In the genomic region with DNA sequence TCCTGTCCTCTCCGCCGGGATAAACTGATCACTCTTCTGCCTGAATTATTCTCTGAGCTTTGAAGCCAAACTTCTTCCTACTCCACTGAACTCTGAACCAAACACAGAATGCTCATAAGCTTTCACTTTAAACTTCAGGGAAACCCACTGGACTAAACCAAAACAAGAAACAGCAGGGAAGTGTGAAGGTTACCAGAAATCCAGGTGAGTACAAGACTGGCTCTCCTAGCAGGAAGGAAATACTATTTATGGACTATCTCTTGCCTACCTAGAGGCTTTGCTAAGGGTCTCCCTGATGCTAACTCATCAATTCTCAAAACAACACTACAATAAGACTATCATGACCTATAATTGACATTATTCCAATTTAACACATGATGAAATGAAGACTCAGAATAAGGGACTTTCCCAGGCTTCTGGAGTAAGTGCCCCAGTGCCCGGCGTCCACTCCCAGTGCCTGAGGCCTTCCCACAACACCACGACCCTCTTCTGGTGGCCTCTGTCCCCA, we compare ENCODE assay signal across 20 cellular contexts.
DNase-seq lines count a peak whose midpoint lies in the region; ATAC-seq and TF ChIP-seq lines count a peak whose summit lies in the region.
"Had no signal": no experiment of that assay in that cellular context is flagged by ENCODE, and none has a peak within 500 bp of the region (broad histone marks: within the 10 kb centered on the region; RNA-seq: fewer than 3 reads in every experiment).

No MANE protein-coding gene starts in this region.

- no peaks in the 10 kb centered on the region for H4K20me1 ChIP-seq in BLaER1

- H3K36me3 Mint-ChIP-seq in Caco-2 (ENCODE audit: insufficient read depth, unreplicated experiment): peaks cover 13% of the 10 kb centered on the region

- H3K9me3 Mint-ChIP-seq in Caco-2 (ENCODE audit: unreplicated experiment): peaks cover 9% of the 10 kb centered on the region
- H3K9me3 Mint-ChIP-seq: CD4-positive, alpha-beta T cell had no signal

- H3K4me3 Mint-ChIP-seq in Caco-2 (ENCODE audit: unreplicated experiment): no peak overlapping the region
- H3K4me3 Mint-ChIP-seq: CD4-positive, alpha-beta T cell had no signal

- H3K27ac Mint-ChIP-seq in Caco-2 (ENCODE audit: unreplicated experiment): peak overlapping the region; percentile 86
- H3K27ac Mint-ChIP-seq: CD4-positive, alpha-beta T cell had no signal

- no peaks in the 10 kb centered on the region for H3K27me3 Mint-ChIP-seq in Caco-2 (ENCODE audit: insufficient read depth, unreplicated experiment)
- H3K27me3 Mint-ChIP-seq: CD4-positive, alpha-beta T cell had no signal

- no peak overlapping the region for H3K27ac ChIP-seq in BLaER1
- peak overlapping the region; percentile 68 to 86 for H3K27ac ChIP-seq in liver (ENCODE audit: low read depth in 1 of 2, low read length in 2 of 2)
- H3K27ac ChIP-seq in spleen: peak overlapping the region in 6 of 8 donors; percentile 9 to 66 (median 58)
- H3K27ac ChIP-seq: RWPE1 had no signal

- DNase-seq in Caco-2 (no peak), spleen (no peak), NK-92 (lab: John Stamatoyannopoulos, UW; ENCODE audit: unreplicated experiment) (no peak), GM10248 (ENCODE audit: extremely low spot score) (no peak)
- DNase-seq: BE2C; CD4-positive, alpha-beta T cell; COR-L47; IMR-90; NCI-H1105; NCI-H146; NCI-H2029; NCI-H2227 treated with DMSO at 0.1 percent for 48 hours; NCI-H510A; NCI-H748 treated with DMSO at 0.1 percent for 48 hours; NK-92 treated with Interleukin-12 subunit alpha and Interleukin-12 subunit beta, amount 100 ng/mL, for 24 hours; SHP77 treated with DMSO at 0.1 percent for 48 hours had no signal

- H3K9me3 ChIP-seq in BLaER1 (peaks cover 14% of the 10 kb centered on the region), Caco-2 (0 out of 2 replicates have a peak, but pooled peaks cover 5% of the 10 kb centered on the region), liver (ENCODE audit: control insufficient read depth in 4 of 4, low read length in 3 of 4) (no peaks in the 10 kb centered on the region), spleen (peaks cover 0 to 5% (median 0%) of the 10 kb centered on the region in 8 donors)
- H3K9me3 ChIP-seq: BE2C had no signal

- CTCF ChIA-PET in Caco-2 (lab: Charles Lee): no interaction called here
- CTCF ChIA-PET in GM10248 (lab: Yijun Ruan, JAX): interaction anchor here (0.9 to 2.4 kb wide), 4 partner anchors 13 to 36 kb away, joined by 3 to 6 read pairs (median 4); no protein-coding TSS in a partner anchor

- POLR2A ChIA-PET in Caco-2 (lab: Charles Lee): no interaction called here
- POLR2A ChIA-PET in GM10248 (lab: Yijun Ruan, JAX): no interaction called here

- H3K4me3 ChIP-seq in BLaER1: no peak overlapping the region
- no peak overlapping the region for H3K4me3 ChIP-seq in Caco-2 (ENCODE audit: low read depth, low read length)
- no peak overlapping the region for H3K4me3 ChIP-seq in liver (ENCODE audit: low read depth in 1 of 3, low read length in 3 of 3)
- H3K4me3 ChIP-seq in spleen: no peak overlapping the region

- H3K4me1 Mint-ChIP-seq in Caco-2 (ENCODE audit: low read depth, unreplicated experiment): peaks cover 26% of the 10 kb centered on the region

- WGBS in liver: 48% methylated on average over 5 of the region's 5 CpGs
- WGBS in spleen, 5 donors: 56 to 86% (median 76%) methylated on average over 5 of the region's 5 CpGs

- TF ChIP-seq POLR2A in spleen (IDR thresholded peaks at IDR 0.05): no peak

- 0 out of 2 replicates have a peak overlapping the region, but pooled peaks have one; percentile 8 for H3K4me2 ChIP-seq in BLaER1

- intact Hi-C loops in Caco-2 (cut with micrococcal nuclease; ENCODE audit: unreplicated experiment): no loop called here
- intact Hi-C loops in spleen (cut with DNase I; ENCODE audit: low total_unique reads): no loop called here

- H3K4me1 ChIP-seq in BLaER1: peaks cover 63% of the 10 kb centered on the region
- H3K4me1 ChIP-seq in Caco-2: peaks cover 19% of the 10 kb centered on the region
- peaks cover 4 to 49% (median 39%) of the 10 kb centered on the region in 4 donors for H3K4me1 ChIP-seq in liver (ENCODE audit: control insufficient read depth in 4 of 4, insufficient read depth in 4 of 4, low read length in 3 of 4)
- H3K4me1 ChIP-seq in spleen: peaks cover 9 to 62% (median 21%) of the 10 kb centered on the region in 6 donors
- H3K4me1 ChIP-seq: BE2C had no signal

- no peak for TF ChIP-seq RAD21 in liver (IDR thresholded peaks at IDR 0.05)

- no peak for TF ChIP-seq CTCF in Caco-2 (IDR thresholded peaks at IDR 0.05; ENCODE audit: insufficient read depth in 1 of 2, low read depth in 1 of 2, low read length in 1 of 2, severe bottlenecking in 1 of 2, unreplicated experiment in 1 of 2)
- TF ChIP-seq CTCF in liver (IDR thresholded peaks at IDR 0.05; ENCODE audit: low read depth, low read length, missing input control): no peak
- no peak for TF ChIP-seq CTCF in spleen (IDR thresholded peaks at IDR 0.05 in 8 of 11, conservative IDR thresholded peaks at IDR 0.05 in 3 of 11)
- TF ChIP-seq CTCF in GM10248 (IDR thresholded peaks at IDR 0.05; ENCODE audit: control extremely low read depth, extremely low read depth, low read depth, missing control alignments): no peak

- no TSS peak for BruUV-seq in Caco-2 (replicated peaks; lab: Mats Ljungman, UMichigan)

- H3K36me3 ChIP-seq in BLaER1 (no peaks in the 10 kb centered on the region), Caco-2 (ENCODE audit: control insufficient read depth, insufficient read depth, low read length) (peaks cover 1% of the 10 kb centered on the region), liver (ENCODE audit: control insufficient read depth in 4 of 4, insufficient read depth in 3 of 4, low read depth in 1 of 4, low read length in 3 of 4) (no peaks in the 10 kb centered on the region), spleen (no peaks in the 10 kb centered on the region)
- H3K36me3 ChIP-seq: BE2C had no signal

- H3K9ac ChIP-seq in BLaER1 (no peak overlapping the region), liver (ENCODE audit: low read depth in 1 of 2, low read length in 2 of 2) (peak overlapping the region in 1 of 2 donors; percentile 10)

- ATAC-seq in HG02852 (IDR thresholded peaks at IDR 0.05; ENCODE audit: unreplicated experiment): no peak

- H3K27me3 ChIP-seq in BLaER1: no peaks in the 10 kb centered on the region
- no peaks in the 10 kb centered on the region for H3K27me3 ChIP-seq in Caco-2 (replicated peaks; ENCODE audit: control insufficient read depth, insufficient read depth, low read length)
- H3K27me3 ChIP-seq in liver (ENCODE audit: control insufficient read depth in 4 of 4, insufficient read depth in 4 of 4, low read length in 3 of 4): no peaks in the 10 kb centered on the region
- H3K27me3 ChIP-seq in spleen (replicated peaks in 1 of 7): no peaks in the 10 kb centered on the region
- H3K27me3 ChIP-seq: BE2C had no signal

TF ChIP-seq in liver, 16 proteins besides CTCF, POLR2A, EP300 and RAD21:
- no peak for TF ChIP-seq JUND (IDR thresholded peaks at IDR 0.05)
- no peak for TF ChIP-seq MAX (IDR thresholded peaks at IDR 0.05)
- TF ChIP-seq RXRA (IDR thresholded peaks at IDR 0.05): no peak
- no peak for TF ChIP-seq HNF4G (IDR thresholded peaks at IDR 0.05)
- TF ChIP-seq HNF4A (conservative IDR thresholded peaks at IDR 0.05): peak in 1 of 2 donors; percentile 36
- TF ChIP-seq SP1 (IDR thresholded peaks at IDR 0.05): peak; percentile 34
